Comparison of ENCODE assay signal across 11 cellular contexts in the genomic region with DNA sequence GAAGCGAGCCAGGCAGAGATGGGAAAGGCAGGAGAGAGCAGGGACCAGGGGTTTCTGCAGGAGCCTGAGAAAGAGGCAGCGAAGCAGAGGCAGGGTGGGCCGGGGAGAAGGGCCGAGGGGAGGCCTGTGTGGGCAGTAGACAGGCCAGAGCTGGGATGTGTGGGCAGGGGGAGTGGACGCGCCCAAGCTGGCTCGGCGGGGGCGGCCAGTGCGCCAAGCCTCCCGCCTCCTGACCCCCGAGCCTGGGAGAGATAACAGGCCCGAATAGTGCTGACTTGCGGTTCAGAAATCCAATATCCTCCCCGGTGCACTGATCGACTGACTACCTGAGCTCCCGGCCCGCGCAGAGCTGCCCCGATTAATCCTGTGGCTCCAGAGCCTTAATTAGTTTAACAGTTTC. TPM values are rescaled to one million over a fixed set of nuclear protein-coding genes. Genes with fewer than 3 reads are reported as not detected.
A peak's percentile ranks its signal among the peaks of the same experiment; 100 is the strongest.
DNase-seq lines count a peak whose midpoint lies in the region; ATAC-seq and TF ChIP-seq lines count a peak whose summit lies in the region.
"Had no signal": no experiment of that assay in that cellular context is flagged by ENCODE, and none has a peak within 500 bp of the region (broad histone marks: within the 10 kb centered on the region; RNA-seq: fewer than 3 reads in every experiment).

No MANE protein-coding gene starts in this region.

- WGBS in GM23248 (ENCODE audit: low coverage in 1 of 2, low lambda C conversion rate in 2 of 2, missing lambda C conversion rate in 2 of 2), 2 experiments, result 21 to 35% methylated on average over 15 to 20 of the region's 20 CpGs
- 73 to 76% methylated on average over 12 to 14 of the region's 20 CpGs for WGBS in body of pancreas, 2 donors
- WGBS in liver, result 32% methylated on average over 20 of the region's 20 CpGs

- in situ Hi-C loops in GM23248 (cut with MboI), result no loop called here

- no peaks in the 10 kb centered on the region for H3K9me3 ChIP-seq in GM23248 (ENCODE audit: low read depth)
- H3K9me3 ChIP-seq in body of pancreas, result no peaks in the 10 kb centered on the region
- H3K9me3 ChIP-seq in liver (ENCODE audit: control insufficient read depth in 4 of 4, low read length in 3 of 4), result no peaks in the 10 kb centered on the region

- ATAC-seq in body of pancreas, result no peak
- ATAC-seq in HG03342 (IDR thresholded peaks at IDR 0.05; ENCODE audit: unreplicated experiment), result no peak
- ATAC-seq in GM19328 (IDR thresholded peaks at IDR 0.05; ENCODE audit: unreplicated experiment), result no peak
- ATAC-seq: foreskin keratinocyte had no signal

- no peak overlapping the region for H2AFZ ChIP-seq in GM23248

- intact Hi-C loops in body of pancreas (cut with DNase I), result no loop called here

- H3K4me3 ChIP-seq in GM23248, result no peak overlapping the region
- no peak overlapping the region for H3K4me3 ChIP-seq in body of pancreas
- H3K4me3 ChIP-seq in liver (ENCODE audit: low read depth in 1 of 3, low read length in 3 of 3), result no peak overlapping the region
- H3K4me3 ChIP-seq in skin epidermis, result no peak overlapping the region

- no peaks in the 10 kb centered on the region for H4K20me1 ChIP-seq in GM23248 (ENCODE audit: insufficient read depth)

- H3K36me3 ChIP-seq in GM23248 (ENCODE audit: low read depth), result no peaks in the 10 kb centered on the region
- H3K36me3 ChIP-seq in body of pancreas (replicated peaks in 1 of 2; ENCODE audit: insufficient read depth in 1 of 2, low read depth in 2 of 2), result no peaks in the 10 kb centered on the region
- H3K36me3 ChIP-seq in liver (ENCODE audit: control insufficient read depth in 4 of 4, insufficient read depth in 3 of 4, low read depth in 1 of 4, low read length in 3 of 4), result no peaks in the 10 kb centered on the region

- H3K9ac ChIP-seq in GM23248 (peak overlapping the region; percentile 15; the same call in 1 of the 2 replicates), liver (ENCODE audit: low read depth in 1 of 2, low read length in 2 of 2) (peak overlapping the region; percentile 50 to 52)

- DNase-seq in GM23248 (no peak), body of pancreas (no peak), NAMALWA (ENCODE audit: low spot score) (no peak), NCI-H748 treated with DMSO at 0.1 percent for 48 hours (lab: John Stamatoyannopoulos, UW) (no peak)
- DNase-seq: foreskin keratinocyte; NCI-H69; stimulated activated CD4-positive, alpha-beta T cell treated with anti-CD3 and anti-CD28 coated beads, Interleukin-1b, Interleukin-23, amount 100 ng/mL, for 48 hours had no signal

- H3K27me3 ChIP-seq in GM23248 (replicated peaks; ENCODE audit: insufficient read depth) (no peaks in the 10 kb centered on the region), body of pancreas (no peaks in the 10 kb centered on the region), liver (ENCODE audit: control insufficient read depth in 4 of 4, insufficient read depth in 4 of 4, low read length in 3 of 4) (no peaks in the 10 kb centered on the region)
- H3K27me3 ChIP-seq: foreskin keratinocyte had no signal

- H3K4me1 ChIP-seq in GM23248 (ENCODE audit: insufficient read depth) (peaks cover 42% of the 10 kb centered on the region), body of pancreas (peaks cover 75% of the 10 kb centered on the region), liver (ENCODE audit: control insufficient read depth in 4 of 4, insufficient read depth in 4 of 4, low read length in 3 of 4) (peaks cover 38 to 85% (median 64%) of the 10 kb centered on the region in 4 donors)

- no peak for TF ChIP-seq POLR2A in body of pancreas (IDR thresholded peaks at IDR 0.05)

- no peak overlapping the region for H3K27ac ChIP-seq in GM23248
- peak overlapping the region; percentile 88 to 95 (median 91) for H3K27ac ChIP-seq in body of pancreas
- peak overlapping the region; percentile 85 to 95 for H3K27ac ChIP-seq in liver (ENCODE audit: low read depth in 1 of 2, low read length in 2 of 2)
- peak overlapping the region in 19 of 21 experiments; percentile 7 to 81 (median 68) for H3K27ac ChIP-seq in skin epidermis
- H3K27ac ChIP-seq: foreskin keratinocyte had no signal

- H3K4me2 ChIP-seq in GM23248 (ENCODE audit: unreplicated experiment), result peak overlapping the region; percentile 15

- H3F3A ChIP-seq in GM23248 (ENCODE audit: insufficient read depth), result peaks cover 10% of the 10 kb centered on the region

- TF ChIP-seq CTCF in body of pancreas (IDR thresholded peaks at IDR 0.05) (no peak), liver (IDR thresholded peaks at IDR 0.05; ENCODE audit: low read depth, low read length, missing input control) (no peak)

- peaks cover 91% of the 10 kb centered on the region for H3K79me2 ChIP-seq in GM23248 (ENCODE audit: insufficient read depth)

- no peak for TF ChIP-seq RAD21 in liver (IDR thresholded peaks at IDR 0.05)

- H3K9me2 ChIP-seq in GM23248 (ENCODE audit: insufficient read depth), result no peaks in the 10 kb centered on the region

TF ChIP-seq in liver, 16 proteins besides CTCF, POLR2A, EP300 and RAD21:
- peak; percentile 11 to 15 for TF ChIP-seq HNF4A (conservative IDR thresholded peaks at IDR 0.05)
- TF ChIP-seq, protein P1, sequence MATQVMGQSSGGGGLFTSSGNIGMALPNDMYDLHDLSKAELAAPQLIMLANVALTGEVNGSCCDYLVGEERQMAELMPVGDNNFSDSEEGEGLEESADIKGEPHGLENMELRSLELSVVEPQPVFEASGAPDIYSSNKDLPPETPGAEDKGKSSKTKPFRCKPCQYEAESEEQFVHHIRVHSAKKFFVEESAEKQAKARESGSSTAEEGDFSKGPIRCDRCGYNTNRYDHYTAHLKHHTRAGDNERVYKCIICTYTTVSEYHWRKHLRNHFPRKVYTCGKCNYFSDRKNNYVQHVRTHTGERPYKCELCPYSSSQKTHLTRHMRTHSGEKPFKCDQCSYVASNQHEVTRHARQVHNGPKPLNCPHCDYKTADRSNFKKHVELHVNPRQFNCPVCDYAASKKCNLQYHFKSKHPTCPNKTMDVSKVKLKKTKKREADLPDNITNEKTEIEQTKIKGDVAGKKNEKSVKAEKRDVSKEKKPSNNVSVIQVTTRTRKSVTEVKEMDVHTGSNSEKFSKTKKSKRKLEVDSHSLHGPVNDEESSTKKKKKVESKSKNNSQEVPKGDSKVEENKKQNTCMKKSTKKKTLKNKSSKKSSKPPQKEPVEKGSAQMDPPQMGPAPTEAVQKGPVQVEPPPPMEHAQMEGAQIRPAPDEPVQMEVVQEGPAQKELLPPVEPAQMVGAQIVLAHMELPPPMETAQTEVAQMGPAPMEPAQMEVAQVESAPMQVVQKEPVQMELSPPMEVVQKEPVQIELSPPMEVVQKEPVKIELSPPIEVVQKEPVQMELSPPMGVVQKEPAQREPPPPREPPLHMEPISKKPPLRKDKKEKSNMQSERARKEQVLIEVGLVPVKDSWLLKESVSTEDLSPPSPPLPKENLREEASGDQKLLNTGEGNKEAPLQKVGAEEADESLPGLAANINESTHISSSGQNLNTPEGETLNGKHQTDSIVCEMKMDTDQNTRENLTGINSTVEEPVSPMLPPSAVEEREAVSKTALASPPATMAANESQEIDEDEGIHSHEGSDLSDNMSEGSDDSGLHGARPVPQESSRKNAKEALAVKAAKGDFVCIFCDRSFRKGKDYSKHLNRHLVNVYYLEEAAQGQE (IDR thresholded peaks at IDR 0.05), result no peak

RNA-seq across cellular contexts. Expression of a gene that starts 41.9 kb away (rescaled TPM):
- total RNA-seq in GM23248 (2014; rRNA removed; shearing (Covaris generic)), result 5.3 and 5.8 TPM in 2 replicates
- 3.9 and 4.5 TPM in 2 replicates for polyA plus RNA-seq in GM23248 (2016; fragmentation: Nextera tagmentation; extraction: Ambion mirVana)
- 10 to 100 TPM; 13.5 to 14.2 TPM for total RNA-seq in body of pancreas
- total RNA-seq in liver, result 1 to 10 TPM; 4.7 to 6.3 TPM
- polyA plus RNA-seq in liver, result 1 to 10 TPM; 2.4 to 6.5 TPM
